Comparison of ENCODE assay signal across 18 cellular contexts in genomic region chr14:53010193-53010592, GRCh38. TPM values are rescaled to one million over a fixed set of nuclear protein-coding genes. Genes with fewer than 3 reads are reported as not detected.
DNase-seq lines count a peak whose midpoint lies in the region; ATAC-seq and TF ChIP-seq lines count a peak whose summit lies in the region.
"Had no signal": no experiment of that assay in that cellular context is flagged by ENCODE, and none has a peak within 500 bp of the region (broad histone marks: within the 10 kb centered on the region; RNA-seq: fewer than 3 reads in every experiment).

No MANE protein-coding gene starts in this region.

- TF ChIP-seq POLR2A in sigmoid colon (IDR thresholded peaks at IDR 0.05): no peak

- H3K4me1 ChIP-seq in left ventricle myocardium inferior (peaks cover 21% of the 10 kb centered on the region), sigmoid colon (peaks cover 0 to 17% (median 13%) of the 10 kb centered on the region in 4 donors)

- no peaks in the 10 kb centered on the region for H3K27me3 ChIP-seq in left ventricle myocardium inferior (ENCODE audit: low read depth)
- no peaks in the 10 kb centered on the region for H3K27me3 ChIP-seq in sigmoid colon
- H3K27me3 ChIP-seq: neural progenitor cell had no signal

- H3K9me3 ChIP-seq in left ventricle myocardium inferior (replicated peaks) (no peaks in the 10 kb centered on the region), sigmoid colon (no peaks in the 10 kb centered on the region)

- DNase-seq in left ventricle myocardium inferior: no peak
- no peak for DNase-seq in Right ventricle myocardium superior
- peak; percentile 78 for DNase-seq in fibroblast of villous mesenchyme (ENCODE audit: low read depth)
- DNase-seq in sigmoid colon: no peak
- no peak for DNase-seq in stimulated activated naive CD4-positive, alpha-beta T cell (lab: John Stamatoyannopoulos, UW)
- DNase-seq in activated CD4-positive, alpha-beta T cell treated with anti-CD3 and anti-CD28 coated beads for 1 hour: no peak
- DNase-seq: activated CD4-positive, CD25-positive, alpha-beta regulatory T cell; activated naive CD4-positive, alpha-beta T cell treated with anti-CD3 and anti-CD28 coated beads, Interleukin-2, amount 10 ng/mL, durations not matched to agents 7 days and 5 days; activated T-cell treated with anti-CD3 and anti-CD28 coated beads, Interleukin-2, amount 50 U/mL, for 4 hours; NCI-H1417 treated with DMSO at 0.1 percent for 48 hours; NCI-H2171 treated with DMSO at 0.1 percent for 48 hours; NCI-H774; OCI-M1; T-helper 9 cell had no signal

- intact Hi-C loops in left ventricle myocardium inferior (cut with micrococcal nuclease) (no loop called here), Right ventricle myocardium superior (cut with DNase I) (no loop called here), sigmoid colon (cut with DNase I) (no loop called here)

- WGBS in sigmoid colon, 2 donors: 23 to 49% methylated on average over 1 of the region's 1 CpG

- TF ChIP-seq EP300 in sigmoid colon (IDR thresholded peaks at IDR 0.05): no peak

- peak overlapping the region; percentile 38 for H3K27ac ChIP-seq in left ventricle myocardium inferior (replicated peaks)
- peak overlapping the region; percentile 71 to 83 (median 78) for H3K27ac ChIP-seq in sigmoid colon

- no peak for TF ChIP-seq CTCF in left ventricle myocardium inferior (IDR thresholded peaks at IDR 0.05; ENCODE audit: borderline replicate concordance)
- TF ChIP-seq CTCF in fibroblast of villous mesenchyme (IDR thresholded peaks at IDR 0.05; ENCODE audit: insufficient read depth, low read depth, low read length): no peak
- TF ChIP-seq CTCF in sigmoid colon (IDR thresholded peaks at IDR 0.05): no peak

- H3K36me3 ChIP-seq in left ventricle myocardium inferior: no peaks in the 10 kb centered on the region
- no peaks in the 10 kb centered on the region for H3K36me3 ChIP-seq in sigmoid colon
- H3K36me3 ChIP-seq: neural progenitor cell had no signal

- H3K4me3 ChIP-seq in left ventricle myocardium inferior (no peak overlapping the region), fibroblast of villous mesenchyme (ENCODE audit: low read depth, low read length) (no peak overlapping the region), sigmoid colon (no peak overlapping the region)
- H3K4me3 ChIP-seq: neural progenitor cell had no signal

- ATAC-seq in Right ventricle myocardium superior (ENCODE audit: poor library complexity) (no peak), GM21737 (IDR thresholded peaks at IDR 0.05; ENCODE audit: unreplicated experiment) (no peak), GM18502 (IDR thresholded peaks at IDR 0.05; ENCODE audit: poor library complexity, unreplicated experiment) (no peak)
- ATAC-seq: activated T-cell treated with anti-CD3 and anti-CD28 coated beads, Interleukin-2, amount 50 U/mL, for 4 hours; left colon had no signal

RNA-seq across cellular contexts. Expression of gene FERMT2, which starts 59.3 kb away (rescaled TPM):
- total RNA-seq in left ventricle myocardium inferior (91.9 TPM), Right ventricle myocardium superior (116 TPM), fibroblast of villous mesenchyme (266 and 320 TPM in 2 replicates), sigmoid colon (100 to 1,000 TPM; 278 to 317 (median 297) TPM)
- 10 to 100 TPM in 2 of 3 donors, 1 to 10 TPM in 1; 3.0 to 21.9 (median 13.8) TPM for polyA plus RNA-seq in sigmoid colon
